In the genomic region with DNA sequence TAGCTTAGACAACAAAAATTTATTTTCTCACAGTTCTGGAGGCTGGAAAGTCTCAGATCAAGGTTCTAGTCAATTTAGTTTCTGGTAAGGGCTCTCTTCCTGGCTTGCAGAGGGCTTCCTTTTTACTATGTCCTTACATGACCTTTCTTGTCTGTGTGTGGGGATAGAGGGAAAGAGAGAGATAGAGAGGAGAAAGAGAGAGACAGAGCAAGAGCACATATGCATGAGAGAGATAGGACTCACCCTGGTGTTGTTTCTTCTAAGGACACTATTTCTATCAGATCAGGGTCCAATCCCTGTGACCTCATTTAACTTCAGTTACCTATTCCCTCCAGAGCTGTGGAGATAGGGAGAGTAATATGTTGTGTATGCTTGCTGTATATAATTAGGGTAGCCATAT, we compare ENCODE assay signal across 1 cellular context.
TF ChIP-seq lines count a peak whose summit lies in the region.

No MANE protein-coding gene starts in this region.

TF ChIP-seq in K562, 482 proteins besides CTCF, POLR2A, EP300 and RAD21 (continued from another document):
- TF ChIP-seq, protein P1, sequence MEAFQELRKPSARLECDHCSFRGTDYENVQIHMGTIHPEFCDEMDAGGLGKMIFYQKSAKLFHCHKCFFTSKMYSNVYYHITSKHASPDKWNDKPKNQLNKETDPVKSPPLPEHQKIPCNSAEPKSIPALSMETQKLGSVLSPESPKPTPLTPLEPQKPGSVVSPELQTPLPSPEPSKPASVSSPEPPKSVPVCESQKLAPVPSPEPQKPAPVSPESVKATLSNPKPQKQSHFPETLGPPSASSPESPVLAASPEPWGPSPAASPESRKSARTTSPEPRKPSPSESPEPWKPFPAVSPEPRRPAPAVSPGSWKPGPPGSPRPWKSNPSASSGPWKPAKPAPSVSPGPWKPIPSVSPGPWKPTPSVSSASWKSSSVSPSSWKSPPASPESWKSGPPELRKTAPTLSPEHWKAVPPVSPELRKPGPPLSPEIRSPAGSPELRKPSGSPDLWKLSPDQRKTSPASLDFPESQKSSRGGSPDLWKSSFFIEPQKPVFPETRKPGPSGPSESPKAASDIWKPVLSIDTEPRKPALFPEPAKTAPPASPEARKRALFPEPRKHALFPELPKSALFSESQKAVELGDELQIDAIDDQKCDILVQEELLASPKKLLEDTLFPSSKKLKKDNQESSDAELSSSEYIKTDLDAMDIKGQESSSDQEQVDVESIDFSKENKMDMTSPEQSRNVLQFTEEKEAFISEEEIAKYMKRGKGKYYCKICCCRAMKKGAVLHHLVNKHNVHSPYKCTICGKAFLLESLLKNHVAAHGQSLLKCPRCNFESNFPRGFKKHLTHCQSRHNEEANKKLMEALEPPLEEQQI (IDR thresholded peaks at IDR 0.05), result peak; percentile 64; the same call in 1 of the 2 replicates
- TF ChIP-seq GTF2F1 (IDR thresholded peaks at IDR 0.05; ENCODE audit: low read depth, low read length), result no peak
- no peak for TF ChIP-seq ZNF134 (CRISPR knock-in tag; conservative IDR thresholded peaks at IDR 0.05)
- no peak for TF ChIP-seq RUNX1 (IDR thresholded peaks at IDR 0.05; ENCODE audit: low read depth)
- peak; percentile 60; the same call in 1 of the 2 replicates for TF ChIP-seq CC2D1A (IDR thresholded peaks at IDR 0.05)
- TF ChIP-seq RNF2 (IDR thresholded peaks at IDR 0.05), result no peak
- TF ChIP-seq TAF15 (IDR thresholded peaks at IDR 0.05; ENCODE audit: low read depth, low read length), result no peak
- TF ChIP-seq LCOR (CRISPR knock-in tag; IDR thresholded peaks at IDR 0.05), result no peak
- TF ChIP-seq NFIC (IDR thresholded peaks at IDR 0.05), result peak; percentile 67
- no peak for TF ChIP-seq ZNF124 (CRISPR knock-in tag; IDR thresholded peaks at IDR 0.05)
